14 cellular contexts compared by ENCODE assay signal in the genomic region with DNA sequence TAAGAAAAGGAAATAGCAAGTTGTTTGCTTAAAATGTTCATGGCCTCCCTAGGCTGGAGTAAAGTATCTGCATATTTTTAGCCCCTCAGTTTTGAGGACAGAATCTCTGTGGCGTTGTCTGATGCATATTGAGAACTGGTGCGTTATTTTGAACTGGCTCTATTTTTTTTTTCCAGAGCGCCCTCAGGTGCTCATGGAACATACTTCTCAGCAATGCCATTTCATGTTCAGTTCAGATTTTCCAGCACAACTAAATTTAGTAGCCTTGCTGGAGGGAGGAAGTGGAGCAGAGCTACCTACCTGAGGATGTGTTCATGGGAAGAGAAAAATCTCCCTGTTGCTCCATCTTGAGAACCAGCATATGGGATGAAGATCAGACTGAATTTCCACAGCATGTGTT.
DNase-seq lines count a peak whose midpoint lies in the region; ATAC-seq, FAIRE-seq and TF ChIP-seq lines count a peak whose summit lies in the region.
"Had no signal": no experiment of that assay in that cellular context is flagged by ENCODE, and none has a peak within 500 bp of the region (broad histone marks: within the 10 kb centered on the region; RNA-seq: fewer than 3 reads in every experiment).

No MANE protein-coding gene starts in this region.

- H3K9me3 Mint-ChIP-seq in astrocyte (ENCODE audit: unreplicated experiment), result no peaks in the 10 kb centered on the region
- H3K9me3 Mint-ChIP-seq in activated T-helper 2 cell treated with anti-CD3 and anti-CD28 coated beads, Interferon-gamma antibody, Interleukin-2, Interleukin-4, amounts not matched to agents 10 μg/mL and 5 μg/mL and 100 μg/mL, durations not matched to agents 14 hours and 24 hours and 36 hours, result no peaks in the 10 kb centered on the region
- H3K9me3 Mint-ChIP-seq: activated CD4-positive, alpha-beta T cell treated with anti-CD3 and anti-CD28 coated beads, Interleukin-2, amount 10 ng/mL, durations not matched to agents 7 days and 5 days; stimulated activated memory B cell treated with anti-CD40 and anti-IgM and Interleukin-4, amounts not matched to agents 10 μg/mL and 1 μg/mL and 100 μg/mL, for 72 hours had no signal

- H2AFZ ChIP-seq in astrocyte (ENCODE audit: low read depth, low read length), result no peak overlapping the region

- H3K27ac ChIP-seq in astrocyte (ENCODE audit: low read depth, low read length), result no peak overlapping the region
- no peak overlapping the region for H3K27ac ChIP-seq in stomach
- H3K27ac ChIP-seq: KMS-11, Peyer's patch had no signal

- DNase-seq in DMS153 treated with DMSO at 0.1 percent for 48 hours (lab: John Stamatoyannopoulos, UW; ENCODE audit: unreplicated experiment), result peak; percentile 26
- no peak for DNase-seq in LNCaP clone FGC (ENCODE audit: low read depth)
- no peak for DNase-seq in astrocyte (ENCODE audit: low read depth)
- peak; percentile 32 for DNase-seq in myocyte (ENCODE audit: low read depth)
- DNase-seq in activated T-helper 2 cell treated with anti-CD3 and anti-CD28 coated beads, Interferon-gamma antibody, Interleukin-2, Interleukin-4, amounts not matched to agents 10 μg/mL and 5 μg/mL and 100 μg/mL, durations not matched to agents 14 hours and 24 hours and 36 hours (ENCODE audit: low spot score), result no peak
- DNase-seq in stomach, result no peak
- DNase-seq: activated CD4-positive, alpha-beta T cell treated with anti-CD3 and anti-CD28 coated beads, Interleukin-2, amount 10 ng/mL, durations not matched to agents 7 days and 5 days; activated naive CD4-positive, alpha-beta T cell; Peyer's patch; stimulated activated CD4-positive, alpha-beta T cell treated with anti-CD3 and anti-CD28 coated beads, Interleukin-15, amount 100 ng/mL, for 24 hours had no signal

- H3K27me3 Mint-ChIP-seq in astrocyte (ENCODE audit: low read depth, unreplicated experiment), result no peaks in the 10 kb centered on the region
- H3K27me3 Mint-ChIP-seq in activated T-helper 2 cell treated with anti-CD3 and anti-CD28 coated beads, Interferon-gamma antibody, Interleukin-2, Interleukin-4, amounts not matched to agents 10 μg/mL and 5 μg/mL and 100 μg/mL, durations not matched to agents 14 hours and 24 hours and 36 hours (ENCODE audit: low read depth), result no peaks in the 10 kb centered on the region
- H3K27me3 Mint-ChIP-seq: activated CD4-positive, alpha-beta T cell treated with anti-CD3 and anti-CD28 coated beads, Interleukin-2, amount 10 ng/mL, durations not matched to agents 7 days and 5 days; stimulated activated memory B cell treated with anti-CD40 and anti-IgM and Interleukin-4, amounts not matched to agents 10 μg/mL and 1 μg/mL and 100 μg/mL, for 72 hours had no signal

- no peak for TF ChIP-seq EP300 in stomach (IDR thresholded peaks at IDR 0.05)

- H3K9me3 ChIP-seq in astrocyte (ENCODE audit: insufficient read depth, low read depth, low read length), result no peaks in the 10 kb centered on the region
- no peaks in the 10 kb centered on the region for H3K9me3 ChIP-seq in stomach
- H3K9me3 ChIP-seq: Peyer's patch had no signal

- H3K27me3 ChIP-seq in astrocyte (ENCODE audit: insufficient read depth, low read length) (no peaks in the 10 kb centered on the region), stomach (no peaks in the 10 kb centered on the region)
- H3K27me3 ChIP-seq: Peyer's patch had no signal

- peaks cover 41% of the 10 kb centered on the region for H3K4me1 Mint-ChIP-seq in astrocyte (ENCODE audit: low read depth, unreplicated experiment)
- no peaks in the 10 kb centered on the region for H3K4me1 Mint-ChIP-seq in activated T-helper 2 cell treated with anti-CD3 and anti-CD28 coated beads, Interferon-gamma antibody, Interleukin-2, Interleukin-4, amounts not matched to agents 10 μg/mL and 5 μg/mL and 100 μg/mL, durations not matched to agents 14 hours and 24 hours and 36 hours (ENCODE audit: low read depth)
- H3K4me1 Mint-ChIP-seq: activated CD4-positive, alpha-beta T cell treated with anti-CD3 and anti-CD28 coated beads, Interleukin-2, amount 10 ng/mL, durations not matched to agents 7 days and 5 days; stimulated activated memory B cell treated with anti-CD40 and anti-IgM and Interleukin-4, amounts not matched to agents 10 μg/mL and 1 μg/mL and 100 μg/mL, for 72 hours had no signal

- no peaks in the 10 kb centered on the region for H3K36me3 ChIP-seq in astrocyte (ENCODE audit: insufficient read depth, low read length)
- no peaks in the 10 kb centered on the region for H3K36me3 ChIP-seq in stomach
- H3K36me3 ChIP-seq: Peyer's patch had no signal

- TF ChIP-seq CTCF in LNCaP clone FGC (IDR thresholded peaks at IDR 0.05; ENCODE audit: control insufficient read depth, extremely low read depth, insufficient read depth), result peak; percentile 53
- TF ChIP-seq CTCF in astrocyte (IDR thresholded peaks at IDR 0.05; ENCODE audit: insufficient read depth, low read depth, low read length), result no peak
- TF ChIP-seq CTCF in stomach (IDR thresholded peaks at IDR 0.05), result no peak

- 31 to 52% (median 40%) methylated on average over 3 of the region's 3 CpGs for WGBS in stomach, 5 donors

- H3K36me3 Mint-ChIP-seq in astrocyte (ENCODE audit: low read depth, unreplicated experiment), result no peaks in the 10 kb centered on the region
- H3K36me3 Mint-ChIP-seq in activated T-helper 2 cell treated with anti-CD3 and anti-CD28 coated beads, Interferon-gamma antibody, Interleukin-2, Interleukin-4, amounts not matched to agents 10 μg/mL and 5 μg/mL and 100 μg/mL, durations not matched to agents 14 hours and 24 hours and 36 hours (ENCODE audit: low read depth), result no peaks in the 10 kb centered on the region
- H3K36me3 Mint-ChIP-seq: stimulated activated memory B cell treated with anti-CD40 and anti-IgM and Interleukin-4, amounts not matched to agents 10 μg/mL and 1 μg/mL and 100 μg/mL, for 72 hours had no signal

- H3K79me2 ChIP-seq in astrocyte (ENCODE audit: insufficient read depth, low read length), result no peaks in the 10 kb centered on the region

- no peak overlapping the region for H3K4me3 Mint-ChIP-seq in astrocyte (ENCODE audit: unreplicated experiment)
- no peak overlapping the region for H3K4me3 Mint-ChIP-seq in activated T-helper 2 cell treated with anti-CD3 and anti-CD28 coated beads, Interferon-gamma antibody, Interleukin-2, Interleukin-4, amounts not matched to agents 10 μg/mL and 5 μg/mL and 100 μg/mL, durations not matched to agents 14 hours and 24 hours and 36 hours (ENCODE audit: low read depth)
- H3K4me3 Mint-ChIP-seq: activated CD4-positive, alpha-beta T cell treated with anti-CD3 and anti-CD28 coated beads, Interleukin-2, amount 10 ng/mL, durations not matched to agents 7 days and 5 days; stimulated activated memory B cell treated with anti-CD40 and anti-IgM and Interleukin-4, amounts not matched to agents 10 μg/mL and 1 μg/mL and 100 μg/mL, for 72 hours had no signal

- H3K9ac ChIP-seq in astrocyte (ENCODE audit: low read length), result no peak overlapping the region
- H3K9ac ChIP-seq: KMS-11 had no signal

- no peak for FAIRE-seq in astrocyte (lab: Jason Lieb, UNC)

- no peak for ATAC-seq in HG02938 (IDR thresholded peaks at IDR 0.05; ENCODE audit: unreplicated experiment)
- no peak for ATAC-seq in HG03460 (IDR thresholded peaks at IDR 0.05; ENCODE audit: unreplicated experiment)
- ATAC-seq: stimulated activated memory B cell treated with anti-CD40 and anti-IgM and Interleukin-4, amounts not matched to agents 10 μg/mL and 1 μg/mL and 100 μg/mL, for 72 hours had no signal

- intact Hi-C loops in activated T-helper 2 cell treated with anti-CD3 and anti-CD28 coated beads, Interferon-gamma antibody, Interleukin-2, Interleukin-4, amounts not matched to agents 10 μg/mL and 5 μg/mL and 100 μg/mL, durations not matched to agents 14 hours and 24 hours and 36 hours (cut with micrococcal nuclease), result no loop called here
- intact Hi-C loops in stomach (cut with DNase I; ENCODE audit: low total_unique reads), result no loop called here

- TF ChIP-seq POLR2A in stomach (IDR thresholded peaks at IDR 0.05), result no peak

- peaks cover 14% of the 10 kb centered on the region for H3K4me1 ChIP-seq in astrocyte (ENCODE audit: insufficient read depth, low read length)
- H3K4me1 ChIP-seq in stomach, result peaks cover 25 to 65% (median 50%) of the 10 kb centered on the region in 4 donors

- no peak overlapping the region for H3K4me2 ChIP-seq in astrocyte (ENCODE audit: low read length)
- H3K4me2 ChIP-seq: KMS-11 had no signal

- H3K4me3 ChIP-seq in LNCaP clone FGC (ENCODE audit: low read depth, low read length) (no peak overlapping the region), astrocyte (ENCODE audit: insufficient read depth, low read depth, low read length) (no peak overlapping the region), stomach (no peak overlapping the region)
- H3K4me3 ChIP-seq: Peyer's patch had no signal

- H3K27ac Mint-ChIP-seq in astrocyte (ENCODE audit: unreplicated experiment), result peak overlapping the region; percentile 8
- H3K27ac Mint-ChIP-seq in activated T-helper 2 cell treated with anti-CD3 and anti-CD28 coated beads, Interferon-gamma antibody, Interleukin-2, Interleukin-4, amounts not matched to agents 10 μg/mL and 5 μg/mL and 100 μg/mL, durations not matched to agents 14 hours and 24 hours and 36 hours, result no peak overlapping the region
- H3K27ac Mint-ChIP-seq: activated CD4-positive, alpha-beta T cell treated with anti-CD3 and anti-CD28 coated beads, Interleukin-2, amount 10 ng/mL, durations not matched to agents 7 days and 5 days; stimulated activated memory B cell treated with anti-CD40 and anti-IgM and Interleukin-4, amounts not matched to agents 10 μg/mL and 1 μg/mL and 100 μg/mL, for 72 hours had no signal

- no peaks in the 10 kb centered on the region for H4K20me1 ChIP-seq in astrocyte (ENCODE audit: insufficient read depth, low read length)

Comparison
In these comparisons a context has a peak if more than half of its experiments do, and no peak if none do; other contexts are left out.
1. DNase-seq: peak in DMS153 treated with DMSO at 0.1 percent for 48 hours (single experiment) and myocyte (single experiment); none in LNCaP clone FGC (single experiment), astrocyte (single experiment), activated T-helper 2 cell treated with anti-CD3 and anti-CD28 coated beads, Interferon-gamma antibody, Interleukin-2, Interleukin-4, amounts not matched to agents 10 μg/mL and 5 μg/mL and 100 μg/mL, durations not matched to agents 14 hours and 24 hours and 36 hours (single experiment) and stomach (single experiment).